Comparison of ENCODE assay signal across 22 cellular contexts in genomic region chr9:105295151-105295550, GRCh38. TPM values are rescaled to one million over a fixed set of nuclear protein-coding genes. Genes with fewer than 3 reads are reported as not detected.
DNase-seq lines count a peak whose midpoint lies in the region; ATAC-seq and TF ChIP-seq lines count a peak whose summit lies in the region.
"Had no signal": no experiment of that assay in that cellular context is flagged by ENCODE, and none has a peak within 500 bp of the region (broad histone marks: within the 10 kb centered on the region; RNA-seq: fewer than 3 reads in every experiment).

No MANE protein-coding gene starts in this region.

- no peaks in the 10 kb centered on the region for H3K9me2 ChIP-seq in GM23338 (ENCODE audit: insufficient read depth)

- 79 to 100% methylated on average over 1 to 2 of the region's 2 CpGs for WGBS in endodermal cell (ENCODE audit: insufficient coverage in 1 of 2, insufficient read length in 1 of 2), 2 experiments

- H3K4me1 ChIP-seq in GM23338 (ENCODE audit: insufficient read depth), result peaks cover 75% of the 10 kb centered on the region
- peaks cover 44% of the 10 kb centered on the region for H3K4me1 ChIP-seq in OCI-LY3 (ENCODE audit: low read length)
- peaks cover 31% of the 10 kb centered on the region for H3K4me1 ChIP-seq in endodermal cell (ENCODE audit: control insufficient read depth, insufficient read depth, low read length)
- H3K4me1 ChIP-seq in osteoblast (ENCODE audit: insufficient read depth, low read length), result peaks cover 61% of the 10 kb centered on the region

- H3K79me2 ChIP-seq in GM23338 (replicated peaks; ENCODE audit: insufficient read depth) (peaks cover 66% of the 10 kb centered on the region), OCI-LY3 (ENCODE audit: low read length) (peaks cover 71% of the 10 kb centered on the region), osteoblast (ENCODE audit: insufficient read depth, low read length) (peaks cover 50% of the 10 kb centered on the region)

- TF ChIP-seq CTCF in GM23338 (conservative IDR thresholded peaks at IDR 0.05; ENCODE audit: low read depth in 2 of 2), result no peak
- TF ChIP-seq CTCF in OCI-LY3 (IDR thresholded peaks at IDR 0.05; ENCODE audit: low read depth, low read length), result no peak
- TF ChIP-seq CTCF in endodermal cell (conservative IDR thresholded peaks at IDR 0.05), result no peak
- TF ChIP-seq CTCF in osteoblast (IDR thresholded peaks at IDR 0.05; ENCODE audit: extremely low read depth, low read depth, low read length), result no peak
- no peak for TF ChIP-seq CTCF in GM10248 (IDR thresholded peaks at IDR 0.05; ENCODE audit: control extremely low read depth, extremely low read depth, low read depth, missing control alignments)

- H3F3A ChIP-seq in GM23338 (replicated peaks; ENCODE audit: low read depth), result no peaks in the 10 kb centered on the region

- peak overlapping the region; percentile 24; the same call in 1 of the 3 replicates for H3K4me3 Mint-ChIP-seq in GM23338
- H3K4me3 Mint-ChIP-seq in endodermal cell, result no peak overlapping the region
- H3K4me3 Mint-ChIP-seq in immature natural killer cell, result no peak overlapping the region
- H3K4me3 Mint-ChIP-seq: activated naive CD8-positive, alpha-beta T cell; activated T-helper 17 cell treated with anti-CD3 and anti-CD28 coated beads, Interleukin-2, amount 50 U/mL, for 72 hours; memory B cell; natural killer cell treated with Interleukin-12 subunit alpha and Interleukin-12 subunit beta and Interleukin-15 and Interleukin-18, amount 100 ng/mL, for 72 hours; stimulated activated effector memory CD8-positive, alpha-beta T cell treated with anti-CD3 and anti-CD28 coated beads, Interleukin-12 subunit alpha, Interleukin-12 subunit beta, amount 100 ng/mL, for 72 hours had no signal

- intact Hi-C loops in left colon (cut with DNase I, micrococcal nuclease), result no loop called here

- H3K9ac ChIP-seq in OCI-LY3 (ENCODE audit: low read length) (no peak overlapping the region; the same call in 1 of the 2 replicates), endodermal cell (ENCODE audit: extremely low read depth, low read length, poor library complexity, severe bottlenecking) (no peak overlapping the region)
- H3K9ac ChIP-seq: parathyroid adenoma had no signal

- H2AFZ ChIP-seq in GM23338 (no peak overlapping the region), OCI-LY3 (ENCODE audit: low read depth, low read length) (no peak overlapping the region), osteoblast (ENCODE audit: low read length) (no peak overlapping the region)
- H2AFZ ChIP-seq: parathyroid adenoma had no signal

- H3K4me2 ChIP-seq in GM23338, result peak overlapping the region; percentile 65
- peak overlapping the region; percentile 12 for H3K4me2 ChIP-seq in OCI-LY3 (ENCODE audit: low read length)
- no peak overlapping the region for H3K4me2 ChIP-seq in osteoblast (ENCODE audit: insufficient read depth, low read length)

- H3K27me3 Mint-ChIP-seq in GM23338 (ENCODE audit: insufficient read depth, low read depth, poor library complexity) (peaks cover 2% of the 10 kb centered on the region), endodermal cell (ENCODE audit: insufficient read depth) (no peaks in the 10 kb centered on the region), immature natural killer cell (ENCODE audit: low read depth in 3 of 3) (peaks cover 0 to 6% (median 0%) of the 10 kb centered on the region in 3 donors)
- H3K27me3 Mint-ChIP-seq: activated naive CD8-positive, alpha-beta T cell; activated T-helper 17 cell treated with anti-CD3 and anti-CD28 coated beads, Interleukin-2, amount 50 U/mL, for 72 hours; memory B cell had no signal

- CTCF ChIA-PET in GM10248 (lab: Yijun Ruan, JAX), result no interaction called here

- H3K4me3 ChIP-seq in GM23338, result no peak overlapping the region
- no peak overlapping the region for H3K4me3 ChIP-seq in OCI-LY3 (ENCODE audit: low read length)
- H3K4me3 ChIP-seq in endodermal cell (ENCODE audit: low read length), result no peak overlapping the region
- no peak overlapping the region for H3K4me3 ChIP-seq in osteoblast (ENCODE audit: insufficient read depth, low read length)
- H3K4me3 ChIP-seq: thoracic aorta had no signal

- no peaks in the 10 kb centered on the region for H3K27me3 ChIP-seq in GM23338 (ENCODE audit: insufficient read depth)
- H3K27me3 ChIP-seq in OCI-LY3 (ENCODE audit: low read depth, low read length), result no peaks in the 10 kb centered on the region
- H3K27me3 ChIP-seq in endodermal cell (ENCODE audit: control insufficient read depth, insufficient read depth, low read length, poor library complexity, severe bottlenecking), result no peaks in the 10 kb centered on the region
- no peaks in the 10 kb centered on the region for H3K27me3 ChIP-seq in osteoblast (ENCODE audit: insufficient read depth, low read length)

- ATAC-seq in GM23338, result no peak
- ATAC-seq in left colon, result no peak
- ATAC-seq: activated T-helper 17 cell treated with anti-CD3 and anti-CD28 coated beads, Interleukin-2, amount 50 U/mL, for 72 hours; natural killer cell treated with Interleukin-12 subunit alpha and Interleukin-12 subunit beta and Interleukin-15 and Interleukin-18, amount 100 ng/mL, for 72 hours; sciatic nerve; stimulated activated effector memory CD8-positive, alpha-beta T cell treated with anti-CD3 and anti-CD28 coated beads, Interleukin-12 subunit alpha, Interleukin-12 subunit beta, amount 100 ng/mL, for 72 hours had no signal

- H3K9me3 Mint-ChIP-seq in GM23338 (no peaks in the 10 kb centered on the region), endodermal cell (no peaks in the 10 kb centered on the region), immature natural killer cell (no peaks in the 10 kb centered on the region)
- H3K9me3 Mint-ChIP-seq: activated T-helper 17 cell treated with anti-CD3 and anti-CD28 coated beads, Interleukin-2, amount 50 U/mL, for 72 hours; memory B cell; natural killer cell treated with Interleukin-12 subunit alpha and Interleukin-12 subunit beta and Interleukin-15 and Interleukin-18, amount 100 ng/mL, for 72 hours; stimulated activated effector memory CD8-positive, alpha-beta T cell treated with anti-CD3 and anti-CD28 coated beads, Interleukin-12 subunit alpha, Interleukin-12 subunit beta, amount 100 ng/mL, for 72 hours had no signal

- H4K20me1 ChIP-seq in GM23338 (replicated peaks; ENCODE audit: insufficient read depth) (no peaks in the 10 kb centered on the region), OCI-LY3 (ENCODE audit: insufficient read depth, low read length) (no peaks in the 10 kb centered on the region), osteoblast (ENCODE audit: insufficient read depth, low read length) (no peaks in the 10 kb centered on the region)

- H3K27ac Mint-ChIP-seq in GM23338 (peak overlapping the region; percentile 91), endodermal cell (peak overlapping the region; percentile 75), immature natural killer cell (no peak overlapping the region)
- H3K27ac Mint-ChIP-seq: activated T-helper 17 cell treated with anti-CD3 and anti-CD28 coated beads, Interleukin-2, amount 50 U/mL, for 72 hours; memory B cell; natural killer cell treated with Interleukin-12 subunit alpha and Interleukin-12 subunit beta and Interleukin-15 and Interleukin-18, amount 100 ng/mL, for 72 hours; stimulated activated effector memory CD8-positive, alpha-beta T cell treated with anti-CD3 and anti-CD28 coated beads, Interleukin-12 subunit alpha, Interleukin-12 subunit beta, amount 100 ng/mL, for 72 hours had no signal

- H3K4me1 Mint-ChIP-seq in GM23338 (peaks cover 92% of the 10 kb centered on the region), endodermal cell (peaks cover 84% of the 10 kb centered on the region), immature natural killer cell (peaks cover 8 to 13% of the 10 kb centered on the region in 2 donors)
- H3K4me1 Mint-ChIP-seq: memory B cell had no signal

- POLR2A ChIA-PET in GM10248 (lab: Yijun Ruan, JAX), result no interaction called here

- no peaks in the 10 kb centered on the region for H3K36me3 ChIP-seq in GM23338 (ENCODE audit: insufficient read depth)
- peaks cover 4% of the 10 kb centered on the region for H3K36me3 ChIP-seq in OCI-LY3 (replicated peaks; ENCODE audit: low read depth, low read length)
- H3K36me3 ChIP-seq in endodermal cell (ENCODE audit: control insufficient read depth, insufficient read depth, low read length), result peaks cover 12% of the 10 kb centered on the region
- H3K36me3 ChIP-seq in osteoblast (ENCODE audit: insufficient read depth, low read length), result no peaks in the 10 kb centered on the region
- H3K36me3 ChIP-seq: thoracic aorta had no signal

- DNase-seq in GM23338 (ENCODE audit: low spot score) (no peak), endodermal cell (no peak), osteoblast (ENCODE audit: insufficient read length, low spot score, missing footprints) (no peak), left colon (no peak), GM10248 (ENCODE audit: extremely low spot score) (no peak), immature natural killer cell (no peak)
- no peak for DNase-seq in stimulated activated CD4-positive, alpha-beta T cell treated with anti-CD3 and anti-CD28 coated beads, Interleukin-1b, Interleukin-23, amount 100 ng/mL, for 48 hours
- DNase-seq: activated CD8-positive, alpha-beta memory T cell treated with anti-CD3 and anti-CD28 coated beads, Interleukin-2, amount 50 U/mL, for 4 hours; Karpas-422; NCI-H1105 treated with DMSO at 0.1 percent for 48 hours; NCI-H2029 treated with DMSO at 0.1 percent for 48 hours; stimulated activated CD4-positive, alpha-beta T cell treated with anti-CD3 and anti-CD28 coated beads, Interleukin-2, amount 100 ng/mL, for 24 hours; T-helper 2 cell had no signal

- H3K27ac ChIP-seq in GM23338 (ENCODE audit: low read depth), result peak overlapping the region; percentile 82
- no peak overlapping the region for H3K27ac ChIP-seq in OCI-LY3 (ENCODE audit: low read length)
- no peak overlapping the region for H3K27ac ChIP-seq in endodermal cell (ENCODE audit: low read depth, low read length)
- peak overlapping the region; percentile 79 for H3K27ac ChIP-seq in osteoblast (ENCODE audit: low read depth, low read length)
- H3K27ac ChIP-seq: parathyroid adenoma had no signal

- H3K9me3 ChIP-seq in OCI-LY3 (ENCODE audit: insufficient read depth, low read length) (no peaks in the 10 kb centered on the region), endodermal cell (ENCODE audit: control insufficient read depth, low read length) (no peaks in the 10 kb centered on the region), osteoblast (ENCODE audit: low read depth, low read length) (no peaks in the 10 kb centered on the region)
- H3K9me3 ChIP-seq: thoracic aorta had no signal

- H3K36me3 Mint-ChIP-seq in GM23338 (ENCODE audit: low read depth), result peaks cover 14% of the 10 kb centered on the region; the same call in 2 of the 3 replicates
- peaks cover 14% of the 10 kb centered on the region for H3K36me3 Mint-ChIP-seq in endodermal cell (ENCODE audit: low read depth)
- peaks cover 2 to 10% (median 4%) of the 10 kb centered on the region in 3 donors for H3K36me3 Mint-ChIP-seq in immature natural killer cell
- H3K36me3 Mint-ChIP-seq: natural killer cell treated with Interleukin-12 subunit alpha and Interleukin-12 subunit beta and Interleukin-15 and Interleukin-18, amount 100 ng/mL, for 72 hours; stimulated activated effector memory CD8-positive, alpha-beta T cell treated with anti-CD3 and anti-CD28 coated beads, Interleukin-12 subunit alpha, Interleukin-12 subunit beta, amount 100 ng/mL, for 72 hours had no signal

RNA-seq across cellular contexts. Expression of gene SLC44A1, which starts 50.7 kb away (rescaled TPM):
- total RNA-seq in GM23338 (2014; rRNA removed; shearing (Covaris generic)), result 74.4 and 75.0 TPM in 2 replicates
- polyA plus RNA-seq in GM23338 (2016; fragmentation: Nextera tagmentation; extraction: Ambion mirVana) (14.9 and 15.0 TPM in 2 replicates), immature natural killer cell (10 to 100 TPM; 13.1 to 30.9 (median 25.0) TPM)
- total RNA-seq in endodermal cell (10 to 100 TPM; 69.7 to 73.4 TPM), osteoblast (47.8 and 50.1 TPM in 2 replicates), left colon (100 to 1,000 TPM; 147 to 157 TPM)
- 21.1 TPM for polyA plus RNA-seq in endodermal cell (2013, experiment 1 of 2)
- 19.6 TPM for polyA plus RNA-seq in endodermal cell (2013, experiment 2 of 2)

Comparison
In these comparisons a context has a peak if more than half of its experiments do, and no peak if none do; other contexts are left out.
1. H3K27ac ChIP-seq: peak in GM23338 (single experiment) and osteoblast (single experiment); none in OCI-LY3 (single experiment) and endodermal cell (single experiment).
2. H3K27ac Mint-ChIP-seq: peak in GM23338 (single experiment) and endodermal cell (single experiment); none in immature natural killer cell (0 of 6).